ENCODE assay signal across 22 cellular contexts in genomic region chr1:52549267-52549666, GRCh38. TPM values are rescaled to one million over a fixed set of nuclear protein-coding genes. Genes with fewer than 3 reads are reported as not detected.
DNase-seq lines count a peak whose midpoint lies in the region; ATAC-seq and TF ChIP-seq lines count a peak whose summit lies in the region.
"Had no signal": no experiment of that assay in that cellular context is flagged by ENCODE, and none has a peak within 500 bp of the region (broad histone marks: within the 10 kb centered on the region; RNA-seq: fewer than 3 reads in every experiment).

No MANE protein-coding gene starts in this region.

- peaks cover 42% of the 10 kb centered on the region; the same call in 1 of the 2 replicates for H4K20me1 ChIP-seq in DND-41 (ENCODE audit: insufficient read depth, low read length)

- peaks cover 2% of the 10 kb centered on the region for H3K9me3 Mint-ChIP-seq in activated CD4-positive, alpha-beta T cell treated with anti-CD3 and anti-CD28 coated beads for 36 hours (ENCODE audit: low read depth)
- peaks cover 7% of the 10 kb centered on the region for H3K9me3 Mint-ChIP-seq in activated CD4-positive, alpha-beta T cell treated with anti-CD3 and anti-CD28 coated beads, Interleukin-2, amount 10 ng/mL, durations not matched to agents 24 days and 14 days
- peaks cover 0 to 7% (median 0%) of the 10 kb centered on the region in 11 donors for H3K9me3 Mint-ChIP-seq in naive thymus-derived CD4-positive, alpha-beta T cell

- no peaks in the 10 kb centered on the region for H3K27me3 Mint-ChIP-seq in activated CD4-positive, alpha-beta T cell treated with anti-CD3 and anti-CD28 coated beads for 36 hours
- H3K27me3 Mint-ChIP-seq in activated CD4-positive, alpha-beta T cell treated with anti-CD3 and anti-CD28 coated beads, Interleukin-2, amount 10 ng/mL, durations not matched to agents 24 days and 14 days, result no peaks in the 10 kb centered on the region
- no peaks in the 10 kb centered on the region for H3K27me3 Mint-ChIP-seq in T-helper 17 cell
- no peaks in the 10 kb centered on the region for H3K27me3 Mint-ChIP-seq in naive thymus-derived CD4-positive, alpha-beta T cell

- H3K9me3 ChIP-seq in DND-41 (ENCODE audit: insufficient read depth, low read length, severe bottlenecking) (peaks cover 4% of the 10 kb centered on the region), T-helper 17 cell (ENCODE audit: control insufficient read depth, low read length, poor library complexity, severe bottlenecking) (no peaks in the 10 kb centered on the region)
- H3K9me3 ChIP-seq in naive thymus-derived CD4-positive, alpha-beta T cell (ENCODE audit: control insufficient read depth in 2 of 3, low read length in 3 of 3), result no peaks in the 10 kb centered on the region
- H3K9me3 ChIP-seq: transverse colon had no signal

- no peak for DNase-seq in activated CD4-positive, alpha-beta T cell treated with anti-CD3 and anti-CD28 coated beads for 36 hours
- DNase-seq in activated CD4-positive, alpha-beta T cell treated with anti-CD3 and anti-CD28 coated beads, Interleukin-2, amount 10 ng/mL, durations not matched to agents 24 days and 14 days, result no peak
- DNase-seq in DND-41 (no peak), T-helper 17 cell (no peak), NCI-H1092 treated with DMSO at 0.1 percent for 48 hours (lab: John Stamatoyannopoulos, UW) (no peak)
- DNase-seq in naive thymus-derived CD4-positive, alpha-beta T cell, result no peak
- DNase-seq in activated CD4-positive, alpha-beta T cell treated with anti-CD3 and anti-CD28 coated beads for 1 hour, result no peak
- DNase-seq: 8988T; activated CD4-positive, alpha-beta T cell treated with anti-CD3 and anti-CD28 coated beads, Interleukin-2, amount 50 U/mL, for 4 hours; activated CD8-positive, alpha-beta memory T cell treated with anti-CD3 and anti-CD28 coated beads, Interleukin-2, amount 50 U/mL, for 4 hours; activated effector memory CD4-positive, alpha-beta T cell treated with Interleukin-2 at 50 U/mL for 16 hours; brain microvascular endothelial cell; effector CD4-positive, alpha-beta T cell; HCEC 1CT; NCI-H1436; NCI-H774; transverse colon; WERI-Rb-1 had no signal

- TF ChIP-seq CTCF in DND-41 (IDR thresholded peaks at IDR 0.05; ENCODE audit: borderline replicate concordance, extremely low read depth, low read length, poor library complexity, severe bottlenecking), result no peak

- 0 out of 4 replicates have a peak overlapping the region, but pooled peaks of 1 of the 2 experiments have one; percentile 5 for H3K4me3 ChIP-seq in DND-41 (ENCODE audit: low read depth in 1 of 2, low read length in 2 of 2)
- no peak overlapping the region for H3K4me3 ChIP-seq in naive thymus-derived CD4-positive, alpha-beta T cell (ENCODE audit: low read length)
- H3K4me3 ChIP-seq: K562, transverse colon had no signal

- H3K4me2 ChIP-seq in DND-41 (ENCODE audit: insufficient read depth, low read length), result peak overlapping the region; percentile 44; the same call in 1 of the 2 replicates

- ATAC-seq in activated CD4-positive, alpha-beta T cell treated with anti-CD3 and anti-CD28 coated beads for 36 hours, result no peak
- no peak for ATAC-seq in DND-41 (ENCODE audit: insufficient read depth, low read depth)
- ATAC-seq in T-helper 17 cell, result no peak
- ATAC-seq in naive thymus-derived CD4-positive, alpha-beta T cell, result no peak
- no peak for ATAC-seq in GM18907 (IDR thresholded peaks at IDR 0.05; ENCODE audit: unreplicated experiment)
- ATAC-seq: K562 had no signal

- H3K4me3 Mint-ChIP-seq in activated CD4-positive, alpha-beta T cell treated with anti-CD3 and anti-CD28 coated beads for 36 hours, result no peak overlapping the region
- no peak overlapping the region for H3K4me3 Mint-ChIP-seq in activated CD4-positive, alpha-beta T cell treated with anti-CD3 and anti-CD28 coated beads, Interleukin-2, amount 10 ng/mL, durations not matched to agents 24 days and 14 days
- H3K4me3 Mint-ChIP-seq in T-helper 17 cell, result no peak overlapping the region
- H3K4me3 Mint-ChIP-seq in naive thymus-derived CD4-positive, alpha-beta T cell, result peak overlapping the region in 8 of 10 donors; percentile 18 to 74 (median 41)

- peaks cover 9% of the 10 kb centered on the region for H3K36me3 Mint-ChIP-seq in activated CD4-positive, alpha-beta T cell treated with anti-CD3 and anti-CD28 coated beads for 36 hours (ENCODE audit: low read depth)
- H3K36me3 Mint-ChIP-seq in activated CD4-positive, alpha-beta T cell treated with anti-CD3 and anti-CD28 coated beads, Interleukin-2, amount 10 ng/mL, durations not matched to agents 24 days and 14 days (ENCODE audit: low read depth), result peaks cover 31% of the 10 kb centered on the region
- H3K36me3 Mint-ChIP-seq in T-helper 17 cell (ENCODE audit: low read depth), result peaks cover 7% of the 10 kb centered on the region
- peaks cover 0 to 28% (median 11%) of the 10 kb centered on the region in 5 donors for H3K36me3 Mint-ChIP-seq in naive thymus-derived CD4-positive, alpha-beta T cell

- H3K4me1 Mint-ChIP-seq in activated CD4-positive, alpha-beta T cell treated with anti-CD3 and anti-CD28 coated beads for 36 hours, result peaks cover 38% of the 10 kb centered on the region
- peaks cover 26% of the 10 kb centered on the region for H3K4me1 Mint-ChIP-seq in activated CD4-positive, alpha-beta T cell treated with anti-CD3 and anti-CD28 coated beads, Interleukin-2, amount 10 ng/mL, durations not matched to agents 24 days and 14 days
- peaks cover 21% of the 10 kb centered on the region for H3K4me1 Mint-ChIP-seq in T-helper 17 cell
- H3K4me1 Mint-ChIP-seq in naive thymus-derived CD4-positive, alpha-beta T cell, result peaks cover 25 to 58% (median 48%) of the 10 kb centered on the region in 7 donors

- peaks cover 36% of the 10 kb centered on the region for H3K4me1 ChIP-seq in DND-41 (ENCODE audit: insufficient read depth, low read length)
- H3K4me1 ChIP-seq in naive thymus-derived CD4-positive, alpha-beta T cell (ENCODE audit: control insufficient read depth in 2 of 2, insufficient read depth in 2 of 2, low read length in 2 of 2), result peaks cover 0 to 32% of the 10 kb centered on the region in 2 donors

- CTCF ChIA-PET in activated CD4-positive, alpha-beta T cell treated with anti-CD3 and anti-CD28 coated beads for 36 hours (lab: Charles Lee), result interaction anchor here (0.6 to 1.7 kb wide), 3 partner anchors 11 to 33 kb away, joined by 3 to 6 read pairs (median 5); no protein-coding TSS in a partner anchor
- CTCF ChIA-PET in naive thymus-derived CD4-positive, alpha-beta T cell (lab: Charles Lee), result interaction anchor here (1.3 kb wide), 1 partner anchor 20 kb away, joined by 4 read pairs; no protein-coding TSS in a partner anchor

- H3K27ac ChIP-seq in DND-41 (ENCODE audit: low read length), result no peak overlapping the region
- H3K27ac ChIP-seq in naive thymus-derived CD4-positive, alpha-beta T cell (ENCODE audit: low read depth, low read length), result no peak overlapping the region
- H3K27ac ChIP-seq: brain microvascular endothelial cell, epithelial cell of prostate, transverse colon, WERI-Rb-1 had no signal

- H3K9ac ChIP-seq in DND-41 (ENCODE audit: low read depth, low read length), result no peak overlapping the region

- H3K79me2 ChIP-seq in DND-41 (ENCODE audit: insufficient read depth, low read length), result peaks cover 99% of the 10 kb centered on the region

- H3K27ac Mint-ChIP-seq in activated CD4-positive, alpha-beta T cell treated with anti-CD3 and anti-CD28 coated beads for 36 hours, result peak overlapping the region; percentile 64
- H3K27ac Mint-ChIP-seq in activated CD4-positive, alpha-beta T cell treated with anti-CD3 and anti-CD28 coated beads, Interleukin-2, amount 10 ng/mL, durations not matched to agents 24 days and 14 days, result no peak overlapping the region
- peak overlapping the region; percentile 70 for H3K27ac Mint-ChIP-seq in T-helper 17 cell
- peak overlapping the region in 8 of 9 donors; percentile 6 to 78 (median 66) for H3K27ac Mint-ChIP-seq in naive thymus-derived CD4-positive, alpha-beta T cell

- POLR2A ChIA-PET in activated CD4-positive, alpha-beta T cell treated with anti-CD3 and anti-CD28 coated beads for 36 hours (lab: Charles Lee), result interaction anchor here (0.6 kb wide), 1 partner anchor 125 kb away, joined by 3 read pairs; no protein-coding TSS in a partner anchor
- POLR2A ChIA-PET in naive thymus-derived CD4-positive, alpha-beta T cell (lab: Charles Lee), result interaction anchor here (1.1 to 1.2 kb wide), 3 partner anchors 56 to 516 kb away, joined by 3 to 4 read pairs (median 3); no protein-coding TSS in a partner anchor

- intact Hi-C loops in activated CD4-positive, alpha-beta T cell treated with anti-CD3 and anti-CD28 coated beads for 36 hours (cut with DNase I, micrococcal nuclease), result no loop called here
- intact Hi-C loops in activated CD4-positive, alpha-beta T cell treated with anti-CD3 and anti-CD28 coated beads, Interleukin-2, amount 10 ng/mL, durations not matched to agents 24 days and 14 days (cut with micrococcal nuclease), result no loop called here
- intact Hi-C loops in naive thymus-derived CD4-positive, alpha-beta T cell (cut with micrococcal nuclease), result no loop called here

- H3K27me3 ChIP-seq in DND-41 (ENCODE audit: insufficient read depth, low read length, poor library complexity), result no peaks in the 10 kb centered on the region
- H3K27me3 ChIP-seq in naive thymus-derived CD4-positive, alpha-beta T cell (ENCODE audit: control insufficient read depth in 2 of 2, insufficient read depth in 2 of 2, low read length in 2 of 2), result no peaks in the 10 kb centered on the region
- H3K27me3 ChIP-seq: brain microvascular endothelial cell, transverse colon had no signal

- H3K36me3 ChIP-seq in DND-41 (ENCODE audit: insufficient read depth, low read length), result peaks cover 17% of the 10 kb centered on the region
- peaks cover 0 to 9% (median 0%) of the 10 kb centered on the region in 3 experiments for H3K36me3 ChIP-seq in naive thymus-derived CD4-positive, alpha-beta T cell (ENCODE audit: control insufficient read depth in 2 of 3, insufficient read depth in 3 of 3, low read length in 3 of 3)
- H3K36me3 ChIP-seq: brain microvascular endothelial cell, transverse colon had no signal

- H2AFZ ChIP-seq in DND-41 (ENCODE audit: low read depth, low read length), result no peak overlapping the region

RNA-seq across cellular contexts. Expression of gene TUT4, which starts 3.6 kb away (rescaled TPM):
- total RNA-seq in activated CD4-positive, alpha-beta T cell treated with anti-CD3 and anti-CD28 coated beads for 36 hours, result 10 to 100 TPM; 61.6 to 71.7 TPM
- total RNA-seq in activated CD4-positive, alpha-beta T cell treated with anti-CD3 and anti-CD28 coated beads, Interleukin-2, amount 10 ng/mL, durations not matched to agents 24 days and 14 days, result 57.6 and 61.2 TPM in 2 replicates
- total RNA-seq in T-helper 17 cell, result 100 to 1,000 TPM; 125 to 136 TPM
- 100 to 1,000 TPM in 4 of 5 experiments, 10 to 100 TPM in 1; 80.4 to 169 (median 139) TPM for total RNA-seq in naive thymus-derived CD4-positive, alpha-beta T cell
- 10 to 100 TPM; 32.8 to 50.4 TPM for polyA plus RNA-seq in naive thymus-derived CD4-positive, alpha-beta T cell

RNA-seq across cellular contexts. Expression of gene GPX7, which starts 52.9 kb away (rescaled TPM):
- total RNA-seq in activated CD4-positive, alpha-beta T cell treated with anti-CD3 and anti-CD28 coated beads for 36 hours, result 10 to 100 TPM; 19.0 to 23.1 TPM
- total RNA-seq in activated CD4-positive, alpha-beta T cell treated with anti-CD3 and anti-CD28 coated beads, Interleukin-2, amount 10 ng/mL, durations not matched to agents 24 days and 14 days, result 28.0 and 29.4 TPM in 2 replicates
- total RNA-seq in T-helper 17 cell, result 10 to 100 TPM; 13.4 to 13.9 TPM
- 10 to 100 TPM; 14.8 to 32.8 (median 29.2) TPM for total RNA-seq in naive thymus-derived CD4-positive, alpha-beta T cell
- 10 to 100 TPM; 46.0 to 51.6 TPM for polyA plus RNA-seq in naive thymus-derived CD4-positive, alpha-beta T cell
- total RNA-seq: HT-29, K562 had no signal

Comparison
In these comparisons a context has a peak if more than half of its experiments do, and no peak if none do; other contexts are left out.
1. H3K4me3 Mint-ChIP-seq: peak in naive thymus-derived CD4-positive, alpha-beta T cell (8 of 10); none in activated CD4-positive, alpha-beta T cell treated with anti-CD3 and anti-CD28 coated beads for 36 hours (single experiment), activated CD4-positive, alpha-beta T cell treated with anti-CD3 and anti-CD28 coated beads, Interleukin-2, amount 10 ng/mL, durations not matched to agents 24 days and 14 days (single experiment) and T-helper 17 cell (single experiment).